Comparison of ENCODE assay signal across 16 cellular contexts in genomic region chr5:33901176-33901575, GRCh38. TPM values are rescaled to one million over a fixed set of nuclear protein-coding genes. Genes with fewer than 3 reads are reported as not detected.
"Had no signal": no experiment of that assay in that cellular context is flagged by ENCODE, and none has a peak within 500 bp of the region (broad histone marks: within the 10 kb centered on the region; RNA-seq: fewer than 3 reads in every experiment).

No MANE protein-coding gene starts in this region.

- H3K27ac ChIP-seq: lower lobe of right lung, pancreas, stomach, testis, upper lobe of left lung had no signal

- H3K9me3 ChIP-seq: testis had no signal

- DNase-seq: activated CD4-positive, alpha-beta T cell treated with anti-CD3 and anti-CD28 coated beads, Interleukin-2, amount 50 U/mL, for 1 hour; activated CD8-positive, alpha-beta memory T cell treated with anti-CD3 and anti-CD28 coated beads for 24 hours; activated naive CD8-positive, alpha-beta T cell treated with anti-CD3 and anti-CD28 coated beads, Interleukin-2, amount 10 ng/mL, durations not matched to agents 7 days and 5 days; aorta; effector memory CD4-positive, alpha-beta T cell; foreskin melanocyte; lower lobe of right lung; naive B cell; pancreas; stimulated activated CD4-positive, alpha-beta T cell treated with anti-CD3 and anti-CD28 coated beads, Interleukin-1b, Interleukin-23, amount 100 ng/mL, for 48 hours; stomach; T-helper 9 cell; testis; upper lobe of left lung had no signal

- H3K27me3 ChIP-seq: pancreas, stomach, testis, upper lobe of left lung had no signal

- H3K4me1 ChIP-seq: lower lobe of right lung, pancreas, stomach, testis, upper lobe of left lung had no signal

- H3K36me3 ChIP-seq: lower lobe of right lung, pancreas, stomach, upper lobe of left lung had no signal

- H3K4me3 ChIP-seq: lower lobe of right lung, pancreas, stomach, testis, upper lobe of left lung had no signal

- ATAC-seq: activated CD4-positive, CD25-positive, alpha-beta regulatory T cell treated with anti-CD3 and anti-CD28 coated beads, Interleukin-2, amount 50 U/mL, for 24 hours; lower lobe of right lung; pancreas had no signal

RNA-seq across cellular contexts. Expression of gene ADAMTS12, which starts 9.4 kb away (rescaled TPM):
- total RNA-seq: activated naive CD8-positive, alpha-beta T cell treated with anti-CD3 and anti-CD28 coated beads, Interleukin-2, amount 10 ng/mL, durations not matched to agents 7 days and 5 days had no signal

RNA-seq across cellular contexts. Expression of gene RXFP3, which starts 35.0 kb away (rescaled TPM):
- total RNA-seq: activated naive CD8-positive, alpha-beta T cell treated with anti-CD3 and anti-CD28 coated beads, Interleukin-2, amount 10 ng/mL, durations not matched to agents 7 days and 5 days; aorta; lower lobe of right lung; mononuclear cell; stomach; testis; upper lobe of left lung had no signal
- polyA plus RNA-seq: aorta, stomach had no signal
